In genomic region chr12:32418221-32418620, GRCh38 we compare ENCODE assay signal across 19 cellular contexts. TPM values are rescaled to one million over a fixed set of nuclear protein-coding genes. Genes with fewer than 3 reads are reported as not detected.
DNase-seq lines count a peak whose midpoint lies in the region; ATAC-seq and TF ChIP-seq lines count a peak whose summit lies in the region.
"Had no signal": no experiment of that assay in that cellular context is flagged by ENCODE, and none has a peak within 500 bp of the region (broad histone marks: within the 10 kb centered on the region; RNA-seq: fewer than 3 reads in every experiment).

No MANE protein-coding gene starts in this region.

- H3F3A ChIP-seq in GM23338 (replicated peaks; ENCODE audit: low read depth), result no peaks in the 10 kb centered on the region

- H3K9me3 Mint-ChIP-seq in GM23338 (peaks cover 3% of the 10 kb centered on the region; the same call in 2 of the 3 replicates), endodermal cell (peaks cover 3% of the 10 kb centered on the region)
- H3K9me3 Mint-ChIP-seq: CD4-positive, CD25-positive, alpha-beta regulatory T cell; CD8-positive, alpha-beta T cell had no signal

- H3K27me3 Mint-ChIP-seq in GM23338 (ENCODE audit: insufficient read depth, low read depth, poor library complexity), result peaks cover 3% of the 10 kb centered on the region
- H3K27me3 Mint-ChIP-seq in endodermal cell (ENCODE audit: insufficient read depth), result no peaks in the 10 kb centered on the region
- H3K27me3 Mint-ChIP-seq: B cell had no signal

- H2AFZ ChIP-seq in GM23338 (no peak overlapping the region), trophoblast cell (ENCODE audit: insufficient read depth, low read length, poor library complexity) (no peak overlapping the region)

- H3K4me3 ChIP-seq in GM23338 (no peak overlapping the region), endodermal cell (ENCODE audit: low read length) (peak overlapping the region; percentile 13), trophoblast cell (ENCODE audit: low read depth, low read length) (no peak overlapping the region), upper lobe of right lung (no peak overlapping the region)
- H3K4me3 ChIP-seq: BLaER1, HAP-1 had no signal

- H4K20me1 ChIP-seq in GM23338 (replicated peaks; ENCODE audit: insufficient read depth), result peaks cover 71% of the 10 kb centered on the region
- H4K20me1 ChIP-seq: BLaER1 had no signal

- H3K36me3 Mint-ChIP-seq in GM23338 (ENCODE audit: low read depth) (peaks cover 35% of the 10 kb centered on the region), endodermal cell (ENCODE audit: low read depth) (peaks cover 35% of the 10 kb centered on the region)
- H3K36me3 Mint-ChIP-seq: CD4-positive, CD25-positive, alpha-beta regulatory T cell; CD8-positive, alpha-beta T cell had no signal

- CTCF ChIA-PET in RWPE1 (lab: Yijun Ruan, JAX), result no interaction called here

- H3K27ac ChIP-seq in GM23338 (ENCODE audit: low read depth), result no peak overlapping the region
- H3K27ac ChIP-seq in RWPE1, result peak overlapping the region; percentile 58; the same call in 1 of the 2 replicates
- H3K27ac ChIP-seq in endodermal cell (ENCODE audit: low read depth, low read length), result no peak overlapping the region
- no peak overlapping the region for H3K27ac ChIP-seq in trophoblast cell (ENCODE audit: low read depth, low read length)
- H3K27ac ChIP-seq in upper lobe of right lung, result no peak overlapping the region
- H3K27ac ChIP-seq: 22Rv1, BLaER1, C4-2B had no signal

- H3K4ac ChIP-seq in trophoblast cell (ENCODE audit: low read depth, low read length), result no peak overlapping the region

- H2BK5ac ChIP-seq in trophoblast cell (ENCODE audit: low read depth, low read length, poor library complexity), result no peak overlapping the region

- H3K4me2 ChIP-seq in GM23338 (no peak overlapping the region), trophoblast cell (ENCODE audit: low read length) (no peak overlapping the region)
- H3K4me2 ChIP-seq: BLaER1 had no signal

- TF ChIP-seq CTCF in GM23338 (conservative IDR thresholded peaks at IDR 0.05; ENCODE audit: low read depth in 2 of 2), result no peak
- no peak for TF ChIP-seq CTCF in RWPE1 (conservative IDR thresholded peaks at IDR 0.05; ENCODE audit: low read depth)
- no peak for TF ChIP-seq CTCF in endodermal cell (conservative IDR thresholded peaks at IDR 0.05)
- no peak for TF ChIP-seq CTCF in upper lobe of right lung (IDR thresholded peaks at IDR 0.05)

- no peak for DNase-seq in GM23338 (ENCODE audit: low spot score)
- no peak for DNase-seq in RWPE1 (ENCODE audit: low spot score)
- DNase-seq in endodermal cell, result no peak
- peak; percentile 73 to 86 for DNase-seq in trophoblast cell
- DNase-seq in upper lobe of right lung, result no peak
- DNase-seq in ecto neural progenitor cell (ENCODE audit: low spot score), result no peak
- no peak for DNase-seq in HCEC 1CT
- DNase-seq in activated CD4-positive, alpha-beta T cell treated with anti-CD3 and anti-CD28 coated beads for 48 hours, result no peak
- DNase-seq: Caco-2; CD4-positive, CD25-positive, alpha-beta regulatory T cell; CD8-positive, alpha-beta T cell; DMS79; EL; GDM1 had no signal

- H3K4me3 Mint-ChIP-seq in GM23338 (no peak overlapping the region), endodermal cell (peak overlapping the region; percentile 17)
- H3K4me3 Mint-ChIP-seq: B cell; CD4-positive, CD25-positive, alpha-beta regulatory T cell; CD8-positive, alpha-beta T cell had no signal

- no peaks in the 10 kb centered on the region for H3K79me1 ChIP-seq in trophoblast cell (ENCODE audit: low read length)

- H3K18ac ChIP-seq in trophoblast cell (ENCODE audit: low read length), result no peak overlapping the region

- peaks cover 7% of the 10 kb centered on the region for H3K9me3 ChIP-seq in endodermal cell (ENCODE audit: control insufficient read depth, low read length)
- H3K9me3 ChIP-seq in trophoblast cell (ENCODE audit: insufficient read depth, low read depth, low read length), result peaks cover 2% of the 10 kb centered on the region
- no peaks in the 10 kb centered on the region for H3K9me3 ChIP-seq in upper lobe of right lung
- H3K9me3 ChIP-seq: Caco-2, HAP-1 had no signal

- intact Hi-C loops in upper lobe of right lung (cut with DNase I), result no loop called here

- H3K4me1 Mint-ChIP-seq in GM23338 (peaks cover 56% of the 10 kb centered on the region), endodermal cell (peaks cover 50% of the 10 kb centered on the region)
- H3K4me1 Mint-ChIP-seq: B cell had no signal

- no peak overlapping the region for H4K12ac ChIP-seq in trophoblast cell (ENCODE audit: low read depth, low read length)

- ATAC-seq in GM23338 (no peak), upper lobe of right lung (no peak)
- ATAC-seq: CD8-positive, alpha-beta T cell had no signal

- H2AK5ac ChIP-seq in trophoblast cell (ENCODE audit: low read length), result no peak overlapping the region

- H2BK12ac ChIP-seq in trophoblast cell (ENCODE audit: low read length), result peak overlapping the region; percentile 2

- H3K27ac Mint-ChIP-seq in GM23338 (peak overlapping the region; percentile 89), endodermal cell (peak overlapping the region; percentile 97)
- H3K27ac Mint-ChIP-seq: B cell; CD8-positive, alpha-beta T cell had no signal

- no peak overlapping the region for H3K23ac ChIP-seq in trophoblast cell (ENCODE audit: low read length)

- H3K9me2 ChIP-seq in GM23338 (ENCODE audit: insufficient read depth), result no peaks in the 10 kb centered on the region

- H3K4me1 ChIP-seq in GM23338 (ENCODE audit: insufficient read depth), result peaks cover 38% of the 10 kb centered on the region
- H3K4me1 ChIP-seq in endodermal cell (ENCODE audit: control insufficient read depth, insufficient read depth, low read length), result peaks cover 21% of the 10 kb centered on the region
- H3K4me1 ChIP-seq in trophoblast cell (ENCODE audit: control insufficient read depth in 1 of 2, insufficient read depth in 2 of 2, low read length in 2 of 2), result peaks cover 15 to 16% of the 10 kb centered on the region in 2 experiments
- H3K4me1 ChIP-seq in upper lobe of right lung, result peaks cover 17% of the 10 kb centered on the region
- H3K4me1 ChIP-seq: HAP-1 had no signal

- H3K36me3 ChIP-seq in GM23338 (ENCODE audit: insufficient read depth), result peaks cover 5% of the 10 kb centered on the region; the same call in 1 of the 2 replicates
- peaks cover 34% of the 10 kb centered on the region for H3K36me3 ChIP-seq in endodermal cell (ENCODE audit: control insufficient read depth, insufficient read depth, low read length)
- no peaks in the 10 kb centered on the region for H3K36me3 ChIP-seq in trophoblast cell (ENCODE audit: control insufficient read depth in 1 of 2, insufficient read depth in 2 of 2, low read length in 2 of 2)
- no peaks in the 10 kb centered on the region for H3K36me3 ChIP-seq in upper lobe of right lung
- H3K36me3 ChIP-seq: BLaER1, HAP-1 had no signal

- 97 to 98% methylated on average over 5 of the region's 5 CpGs for WGBS in endodermal cell (ENCODE audit: insufficient coverage in 1 of 2, insufficient read length in 1 of 2), 2 experiments
- WGBS in trophoblast cell (ENCODE audit: extremely low coverage, insufficient coverage, insufficient read length), result no CpG with 5 or more reads among the region's 5 CpGs

- H3K27me3 ChIP-seq in GM23338 (ENCODE audit: insufficient read depth) (no peaks in the 10 kb centered on the region), endodermal cell (ENCODE audit: control insufficient read depth, insufficient read depth, low read length, poor library complexity, severe bottlenecking) (no peaks in the 10 kb centered on the region), trophoblast cell (ENCODE audit: insufficient read depth, low read length) (no peaks in the 10 kb centered on the region), upper lobe of right lung (no peaks in the 10 kb centered on the region)
- H3K27me3 ChIP-seq: BLaER1 had no signal

- H4K8ac ChIP-seq in trophoblast cell (ENCODE audit: low read depth, low read length), result peak overlapping the region; percentile 33

- H4K91ac ChIP-seq in trophoblast cell (ENCODE audit: low read depth, low read length), result peak overlapping the region; percentile 48

- peak overlapping the region; percentile 20 for H2BK120ac ChIP-seq in trophoblast cell (ENCODE audit: insufficient read depth, low read length, poor library complexity)

- H3K14ac ChIP-seq in trophoblast cell (ENCODE audit: low read length), result no peak overlapping the region

- H3K9ac ChIP-seq in endodermal cell (ENCODE audit: extremely low read depth, low read length, poor library complexity, severe bottlenecking) (no peak overlapping the region), trophoblast cell (ENCODE audit: low read length) (no peak overlapping the region)
- H3K9ac ChIP-seq: BLaER1 had no signal

- H3K79me2 ChIP-seq in GM23338 (replicated peaks; ENCODE audit: insufficient read depth) (peaks cover 100% of the 10 kb centered on the region), trophoblast cell (ENCODE audit: control insufficient read depth, insufficient read depth, low read length, poor library complexity) (peaks cover 2% of the 10 kb centered on the region)

- POLR2A ChIA-PET in RWPE1 (lab: Yijun Ruan, JAX; ENCODE audit: low non-redundant PET), result no interaction called here

TF ChIP-seq in GM23338, 12 proteins besides CTCF, POLR2A, EP300 and RAD21 (continues in another document):
- no peak for TF ChIP-seq CREB1 (CRISPR knock-in tag; IDR thresholded peaks at IDR 0.05; ENCODE audit: low read depth)

RNA-seq across cellular contexts. Expression of gene FGD4, which starts 18.9 kb away (rescaled TPM):
- total RNA-seq in GM23338 (2014; rRNA removed; shearing (Covaris generic)), result 48.6 and 54.3 TPM in 2 replicates
- 16.9 and 24.3 TPM in 2 replicates for polyA plus RNA-seq in GM23338 (2016; fragmentation: Nextera tagmentation; extraction: Ambion mirVana)
- total RNA-seq in endodermal cell (10 to 100 TPM; 27.6 to 57.7 TPM), upper lobe of right lung (65.5 TPM)
- 10.7 TPM for polyA plus RNA-seq in endodermal cell (2013, experiment 1 of 2)
- 11.1 TPM for polyA plus RNA-seq in endodermal cell (2013, experiment 2 of 2)
- 5.8 and 6.0 TPM in 2 replicates for polyA plus RNA-seq in trophoblast cell (2013)

Comparison
In these comparisons a context has a peak if more than half of its experiments do, and no peak if none do; other contexts are left out.
1. DNase-seq: peak in trophoblast cell (2 of 2); none in GM23338 (single experiment), RWPE1 (single experiment), endodermal cell (single experiment), upper lobe of right lung (single experiment), ecto neural progenitor cell (single experiment), HCEC 1CT (single experiment) and activated CD4-positive, alpha-beta T cell treated with anti-CD3 and anti-CD28 coated beads for 48 hours (single experiment).